ENCODE assay signal across 8 cellular contexts in the genomic region with DNA sequence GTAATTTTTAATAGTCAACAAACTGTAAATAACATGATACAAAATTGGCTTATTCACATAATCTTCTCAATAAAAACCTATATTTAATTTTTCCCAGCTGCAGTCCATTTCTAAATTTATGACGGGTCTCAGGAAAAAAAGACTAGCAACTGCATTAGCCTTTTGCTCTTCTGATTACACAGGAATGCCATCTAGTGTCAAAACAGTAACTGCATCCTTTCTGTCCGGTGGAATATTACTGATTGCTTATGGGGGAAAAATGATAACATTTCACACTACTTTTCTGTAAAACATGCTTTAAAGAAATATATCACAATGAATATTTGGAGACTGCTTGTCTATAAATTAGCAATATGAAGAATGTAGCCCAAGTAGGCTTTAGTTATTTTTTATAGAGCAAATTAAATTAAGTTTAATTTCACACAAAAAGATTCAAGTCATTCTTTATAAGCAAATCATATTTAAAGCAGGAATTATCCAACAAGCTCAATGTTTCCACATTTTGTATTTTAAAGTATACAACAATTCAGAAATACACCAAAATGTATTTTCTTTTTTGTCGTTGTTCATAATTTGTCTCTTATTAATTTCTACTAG.
DNase-seq lines count a peak whose midpoint lies in the region; ATAC-seq and TF ChIP-seq lines count a peak whose summit lies in the region.

No MANE protein-coding gene starts in this region.

- no peaks in the 10 kb centered on the region for H3K4me1 Mint-ChIP-seq in naive thymus-derived CD4-positive, alpha-beta T cell

- H3K27me3 ChIP-seq in kidney epithelial cell (ENCODE audit: control insufficient read depth, insufficient read depth, low read length): no peaks in the 10 kb centered on the region
- H3K27me3 ChIP-seq in naive thymus-derived CD4-positive, alpha-beta T cell (ENCODE audit: control insufficient read depth in 2 of 2, insufficient read depth in 2 of 2, low read length in 2 of 2): no peaks in the 10 kb centered on the region

- ATAC-seq in naive thymus-derived CD4-positive, alpha-beta T cell: no peak
- ATAC-seq in GM21360 (IDR thresholded peaks at IDR 0.05; ENCODE audit: unreplicated experiment) (no peak), Right ventricle myocardium inferior (no peak)

- intact Hi-C loops in naive thymus-derived CD4-positive, alpha-beta T cell (cut with micrococcal nuclease): no loop called here
- intact Hi-C loops in Right ventricle myocardium inferior (cut with DNase I): no loop called here

- CTCF ChIA-PET in naive thymus-derived CD4-positive, alpha-beta T cell (lab: Charles Lee): no interaction called here

- no peaks in the 10 kb centered on the region for H3K9me3 ChIP-seq in naive thymus-derived CD4-positive, alpha-beta T cell (ENCODE audit: control insufficient read depth in 2 of 3, low read length in 3 of 3)

- H3K9me3 Mint-ChIP-seq in naive thymus-derived CD4-positive, alpha-beta T cell: peaks cover under 1 to 13% (median 7%) of the 10 kb centered on the region in 11 donors

- in situ Hi-C loops in Caki2 (cut with HindIII; ENCODE audit: low pct_unique_long_range_greater_than_20kb, low sequenced_read_pairs): no loop called here

- peak; percentile 61 for TF ChIP-seq CTCF in kidney epithelial cell (IDR thresholded peaks at IDR 0.05; ENCODE audit: insufficient read depth, low read length, poor library complexity, severe bottlenecking)

- H3K36me3 Mint-ChIP-seq in naive thymus-derived CD4-positive, alpha-beta T cell: no peaks in the 10 kb centered on the region

- no peaks in the 10 kb centered on the region for H3K36me3 ChIP-seq in kidney epithelial cell (ENCODE audit: control insufficient read depth, insufficient read depth, low read length)
- H3K36me3 ChIP-seq in naive thymus-derived CD4-positive, alpha-beta T cell (ENCODE audit: control insufficient read depth in 2 of 3, insufficient read depth in 3 of 3, low read length in 3 of 3): no peaks in the 10 kb centered on the region

- POLR2A ChIA-PET in naive thymus-derived CD4-positive, alpha-beta T cell (lab: Charles Lee): no interaction called here

- no peaks in the 10 kb centered on the region for H3K4me1 ChIP-seq in naive thymus-derived CD4-positive, alpha-beta T cell (ENCODE audit: control insufficient read depth in 2 of 2, insufficient read depth in 2 of 2, low read length in 2 of 2)

- no peak overlapping the region for H3K27ac Mint-ChIP-seq in naive thymus-derived CD4-positive, alpha-beta T cell

- H3K27ac ChIP-seq in naive thymus-derived CD4-positive, alpha-beta T cell (ENCODE audit: low read depth, low read length): no peak overlapping the region

- H3K4me3 Mint-ChIP-seq in naive thymus-derived CD4-positive, alpha-beta T cell: no peak overlapping the region

- H3K4me3 ChIP-seq in kidney epithelial cell (ENCODE audit: low read depth, low read length): no peak overlapping the region
- H3K4me3 ChIP-seq in naive thymus-derived CD4-positive, alpha-beta T cell (ENCODE audit: low read length): no peak overlapping the region

- no peaks in the 10 kb centered on the region for H3K27me3 Mint-ChIP-seq in naive thymus-derived CD4-positive, alpha-beta T cell

- DNase-seq in Caki2 (ENCODE audit: low read depth): peak; percentile 23
- peak; percentile 24 for DNase-seq in LoVo (ENCODE audit: low spot score)
- peak; percentile 9 for DNase-seq in SKM-1 treated with dmso at 0.1 percent for 144 hours (lab: John Stamatoyannopoulos, UW; ENCODE audit: unreplicated experiment)
- DNase-seq in kidney epithelial cell (ENCODE audit: low read depth): peak; percentile 4
- DNase-seq in naive thymus-derived CD4-positive, alpha-beta T cell: no peak
- DNase-seq in NCI-H1436 treated with DMSO at 0.1 percent for 48 hours (lab: John Stamatoyannopoulos, UW): no peak
- DNase-seq in Right ventricle myocardium inferior (ENCODE audit: missing footprints): no peak

Comparison
In these comparisons a context has a peak if more than half of its experiments do, and no peak if none do; other contexts are left out.
1. DNase-seq: peak in Caki2 (single experiment), LoVo (single experiment), SKM-1 treated with dmso at 0.1 percent for 144 hours (single experiment) and kidney epithelial cell (single experiment); none in naive thymus-derived CD4-positive, alpha-beta T cell (0 of 9), NCI-H1436 treated with DMSO at 0.1 percent for 48 hours (single experiment) and Right ventricle myocardium inferior (single experiment).